ENCODE assay signal across 8 cellular contexts in genomic region chr2:225400060-225400511, GRCh38. TPM values are rescaled to one million over a fixed set of nuclear protein-coding genes. Genes with fewer than 3 reads are reported as not detected.
DNase-seq lines count a peak whose midpoint lies in the region; ATAC-seq and TF ChIP-seq lines count a peak whose summit lies in the region.

No MANE protein-coding gene starts in this region.

- H3K4me2 ChIP-seq in osteoblast (ENCODE audit: insufficient read depth, low read length): no peak overlapping the region

- H3K36me3 ChIP-seq in osteoblast (ENCODE audit: insufficient read depth, low read length) (no peaks in the 10 kb centered on the region), vagina (no peaks in the 10 kb centered on the region), lower lobe of right lung (no peaks in the 10 kb centered on the region)

- H3K4me3 Mint-ChIP-seq in stimulated activated naive CD8-positive, alpha-beta T cell treated with anti-CD3 and anti-CD28 coated beads, Interleukin-15, amount 100 ng/mL, for 72 hours: no peak overlapping the region
- no peak overlapping the region for H3K4me3 Mint-ChIP-seq in activated T-cell treated with anti-CD3 and anti-CD28 coated beads, Interleukin-2, amount 50 U/mL, for 24 hours

- no peaks in the 10 kb centered on the region for H3K9me3 Mint-ChIP-seq in stimulated activated naive CD8-positive, alpha-beta T cell treated with anti-CD3 and anti-CD28 coated beads, Interleukin-15, amount 100 ng/mL, for 72 hours
- no peaks in the 10 kb centered on the region for H3K9me3 Mint-ChIP-seq in activated T-cell treated with anti-CD3 and anti-CD28 coated beads, Interleukin-2, amount 50 U/mL, for 24 hours

- H3K4me1 ChIP-seq in osteoblast (ENCODE audit: insufficient read depth, low read length): no peaks in the 10 kb centered on the region
- no peaks in the 10 kb centered on the region for H3K4me1 ChIP-seq in vagina
- H3K4me1 ChIP-seq in lower lobe of right lung: no peaks in the 10 kb centered on the region

- no peaks in the 10 kb centered on the region for H3K79me2 ChIP-seq in osteoblast (ENCODE audit: insufficient read depth, low read length)

- H3K9me3 ChIP-seq in osteoblast (ENCODE audit: low read depth, low read length): no peaks in the 10 kb centered on the region
- no peaks in the 10 kb centered on the region for H3K9me3 ChIP-seq in vagina
- H3K9me3 ChIP-seq in lower lobe of right lung: no peaks in the 10 kb centered on the region

- intact Hi-C loops in dorsolateral prefrontal cortex (cut with DNase I): no loop called here
- intact Hi-C loops in vagina (cut with DNase I): no loop called here
- intact Hi-C loops in lower lobe of right lung (cut with DNase I): no loop called here

- H2AFZ ChIP-seq in osteoblast (ENCODE audit: low read length): no peak overlapping the region

- peak; percentile 9 for DNase-seq in stimulated activated naive CD8-positive, alpha-beta T cell treated with anti-CD3 and anti-CD28 coated beads, Interleukin-15, Interleukin-2, amounts not matched to agents 100 U/mL and 50 U/mL, for 24 hours
- DNase-seq in stimulated activated naive CD8-positive, alpha-beta T cell treated with anti-CD3 and anti-CD28 coated beads, Interleukin-15, amount 100 ng/mL, for 72 hours: no peak
- DNase-seq in NCI-H774 (lab: John Stamatoyannopoulos, UW) (peak; percentile 48), dorsolateral prefrontal cortex (peak in 8 of 10 donors; percentile 30 to 76 (median 55)), osteoblast (ENCODE audit: insufficient read length, low spot score, missing footprints) (peak; percentile 11), vagina (ENCODE audit: extremely low spot score in 2 of 2) (no peak), lower lobe of right lung (no peak)
- no peak for DNase-seq in activated T-cell treated with anti-CD3 and anti-CD28 coated beads, Interleukin-2, amount 50 U/mL, for 24 hours

- TF ChIP-seq CTCF in dorsolateral prefrontal cortex (IDR thresholded peaks at IDR 0.05 in 54 of 56, conservative IDR thresholded peaks at IDR 0.05 in 2 of 56; ENCODE audit: low read depth in 1 of 56, partially characterized antibody in 56 of 56): no peak
- no peak for TF ChIP-seq CTCF in osteoblast (IDR thresholded peaks at IDR 0.05; ENCODE audit: extremely low read depth, low read depth, low read length)
- TF ChIP-seq CTCF in vagina (IDR thresholded peaks at IDR 0.05): no peak
- no peak for TF ChIP-seq CTCF in lower lobe of right lung (IDR thresholded peaks at IDR 0.05)

- H3K27me3 ChIP-seq in dorsolateral prefrontal cortex (peaks cover 0 to 7% (median 0%) of the 10 kb centered on the region in 45 donors), osteoblast (ENCODE audit: insufficient read depth, low read length) (no peaks in the 10 kb centered on the region), vagina (no peaks in the 10 kb centered on the region), lower lobe of right lung (ENCODE audit: low read depth) (no peaks in the 10 kb centered on the region)

- H3K27ac Mint-ChIP-seq in stimulated activated naive CD8-positive, alpha-beta T cell treated with anti-CD3 and anti-CD28 coated beads, Interleukin-15, amount 100 ng/mL, for 72 hours: no peak overlapping the region
- H3K27ac Mint-ChIP-seq in activated T-cell treated with anti-CD3 and anti-CD28 coated beads, Interleukin-2, amount 50 U/mL, for 24 hours: no peak overlapping the region

- H3K4me3 ChIP-seq in dorsolateral prefrontal cortex: peak overlapping the region in 56 of 59 donors; percentile 11 to 63 (median 48)
- no peak overlapping the region for H3K4me3 ChIP-seq in osteoblast (ENCODE audit: insufficient read depth, low read length)
- H3K4me3 ChIP-seq in vagina: no peak overlapping the region
- H3K4me3 ChIP-seq in lower lobe of right lung: no peak overlapping the region

- TF ChIP-seq POLR2A in vagina (IDR thresholded peaks at IDR 0.05): no peak

- no peaks in the 10 kb centered on the region for H3K4me1 Mint-ChIP-seq in stimulated activated naive CD8-positive, alpha-beta T cell treated with anti-CD3 and anti-CD28 coated beads, Interleukin-15, amount 100 ng/mL, for 72 hours
- H3K4me1 Mint-ChIP-seq in activated T-cell treated with anti-CD3 and anti-CD28 coated beads, Interleukin-2, amount 50 U/mL, for 24 hours (ENCODE audit: low read depth): no peaks in the 10 kb centered on the region

- H3K36me3 Mint-ChIP-seq in activated T-cell treated with anti-CD3 and anti-CD28 coated beads, Interleukin-2, amount 50 U/mL, for 24 hours (ENCODE audit: low read depth): no peaks in the 10 kb centered on the region

- no peaks in the 10 kb centered on the region for H4K20me1 ChIP-seq in osteoblast (ENCODE audit: insufficient read depth, low read length)

- peaks cover 21% of the 10 kb centered on the region for H3K27me3 Mint-ChIP-seq in stimulated activated naive CD8-positive, alpha-beta T cell treated with anti-CD3 and anti-CD28 coated beads, Interleukin-15, amount 100 ng/mL, for 72 hours
- peaks cover 37% of the 10 kb centered on the region for H3K27me3 Mint-ChIP-seq in activated T-cell treated with anti-CD3 and anti-CD28 coated beads, Interleukin-2, amount 50 U/mL, for 24 hours

- ATAC-seq in stimulated activated naive CD8-positive, alpha-beta T cell treated with anti-CD3 and anti-CD28 coated beads, Interleukin-15, Interleukin-2, amounts not matched to agents 100 U/mL and 50 U/mL, for 24 hours: no peak
- no peak for ATAC-seq in stimulated activated naive CD8-positive, alpha-beta T cell treated with anti-CD3 and anti-CD28 coated beads, Interleukin-15, amount 100 ng/mL, for 72 hours
- ATAC-seq in lower lobe of right lung: no peak

- H3K27ac ChIP-seq in dorsolateral prefrontal cortex (peak overlapping the region in 55 of 59 donors; percentile 1 to 87 (median 71)), osteoblast (ENCODE audit: low read depth, low read length) (no peak overlapping the region), vagina (no peak overlapping the region), lower lobe of right lung (no peak overlapping the region)

RNA-seq across cellular contexts. Expression of gene NYAP2, which starts 0.6 kb away (rescaled TPM):
- total RNA-seq in dorsolateral prefrontal cortex: 10 to 100 TPM in 25 of 120 experiments, 1 to 10 TPM in 95; 2.0 to 14.0 (median 8.2) TPM
- under 0.01 TPM in 1 of 2 replicates, not detected in the other for total RNA-seq in osteoblast
- 0.25 TPM for total RNA-seq in vagina
- total RNA-seq in lower lobe of right lung: 1.1 TPM

Comparison
In these comparisons a context has a peak if more than half of its experiments do, and no peak if none do; other contexts are left out.
1. DNase-seq: peak in stimulated activated naive CD8-positive, alpha-beta T cell treated with anti-CD3 and anti-CD28 coated beads, Interleukin-15, Interleukin-2, amounts not matched to agents 100 U/mL and 50 U/mL, for 24 hours (single experiment), NCI-H774 (single experiment), dorsolateral prefrontal cortex (8 of 10) and osteoblast (single experiment); none in stimulated activated naive CD8-positive, alpha-beta T cell treated with anti-CD3 and anti-CD28 coated beads, Interleukin-15, amount 100 ng/mL, for 72 hours (0 of 2), activated T-cell treated with anti-CD3 and anti-CD28 coated beads, Interleukin-2, amount 50 U/mL, for 24 hours (single experiment), vagina (0 of 2) and lower lobe of right lung (single experiment).
2. H3K27ac ChIP-seq: peak in dorsolateral prefrontal cortex (55 of 59); none in osteoblast (single experiment), vagina (single experiment) and lower lobe of right lung (single experiment).
3. H3K4me3 ChIP-seq: peak in dorsolateral prefrontal cortex (56 of 59); none in osteoblast (single experiment), vagina (0 of 2) and lower lobe of right lung (single experiment).